Comparison of ENCODE assay signal across 17 cellular contexts in the genomic region with DNA sequence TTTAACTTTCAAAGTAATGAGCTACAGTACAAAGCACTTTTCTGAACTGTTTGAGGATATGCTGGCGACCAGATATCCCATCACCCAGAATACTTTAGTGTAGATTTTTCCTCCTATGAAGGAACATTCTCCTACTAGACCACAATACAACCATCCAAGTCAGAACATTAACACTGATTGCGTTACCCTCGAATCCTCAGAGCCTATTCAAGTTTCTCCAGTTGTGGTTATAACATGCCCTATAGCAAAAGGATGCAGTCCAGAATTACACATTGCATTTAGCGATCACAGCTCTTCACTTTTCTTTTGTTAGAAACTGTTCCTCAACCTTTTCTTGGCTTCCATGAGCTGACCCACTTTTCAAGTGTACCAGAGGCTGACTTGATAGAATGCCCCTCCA.
A peak's percentile ranks its signal among the peaks of the same experiment; 100 is the strongest.
DNase-seq lines count a peak whose midpoint lies in the region; ATAC-seq and TF ChIP-seq lines count a peak whose summit lies in the region.
"Had no signal": no experiment of that assay in that cellular context is flagged by ENCODE, and none has a peak within 500 bp of the region (broad histone marks: within the 10 kb centered on the region; RNA-seq: fewer than 3 reads in every experiment).

No MANE protein-coding gene starts in this region.

- H4K8ac ChIP-seq in trophoblast cell (ENCODE audit: low read depth, low read length) = no peak overlapping the region

- no peak overlapping the region for H2AK5ac ChIP-seq in trophoblast cell (ENCODE audit: low read length)

- no peak overlapping the region for H2BK5ac ChIP-seq in trophoblast cell (ENCODE audit: low read depth, low read length, poor library complexity)

- H3K4me3 Mint-ChIP-seq in MCF 10A (ENCODE audit: unreplicated experiment) = no peak overlapping the region
- no peak overlapping the region for H3K4me3 Mint-ChIP-seq in stimulated activated naive CD8-positive, alpha-beta T cell treated with anti-CD3 and anti-CD28 coated beads, Interleukin-15, amount 100 ng/mL, for 72 hours
- H3K4me3 Mint-ChIP-seq: CD4-positive, alpha-beta T cell had no signal

- no peak overlapping the region for H3K14ac ChIP-seq in trophoblast cell (ENCODE audit: low read length)

- H3K4ac ChIP-seq in trophoblast cell (ENCODE audit: low read depth, low read length) = no peak overlapping the region

- H3K4me3 ChIP-seq in breast epithelium = no peak overlapping the region
- H3K4me3 ChIP-seq in trophoblast cell (ENCODE audit: low read depth, low read length) = no peak overlapping the region
- H3K4me3 ChIP-seq: A549, GM23248 had no signal

- TF ChIP-seq CTCF in breast epithelium (IDR thresholded peaks at IDR 0.05) (no peak), MCF 10A (IDR thresholded peaks at IDR 0.05; ENCODE audit: unreplicated experiment) (no peak)

- CTCF ChIA-PET in MCF 10A (lab: Yijun Ruan, JAX) = interaction anchor here (0.6 kb wide), 2 partner anchors 81 to 1520 kb away, joined by 3 read pairs; no protein-coding TSS in a partner anchor

- H3K27ac ChIP-seq in breast epithelium (peak overlapping the region; percentile 48 to 81), epithelial cell of prostate (peak overlapping the region; percentile 51), trophoblast cell (ENCODE audit: low read depth, low read length) (no peak overlapping the region)
- H3K27ac ChIP-seq: 22Rv1, A549, C4-2B, GM23248, HL-60 had no signal

- DNase-seq in breast epithelium (ENCODE audit: low spot score in 2 of 2) (no peak), MCF 10A (ENCODE audit: unreplicated experiment) (no peak), epithelial cell of prostate (ENCODE audit: low read depth, low spot score) (no peak), trophoblast cell (no peak)
- no peak for DNase-seq in stimulated activated naive CD8-positive, alpha-beta T cell treated with anti-CD3 and anti-CD28 coated beads, Interleukin-15, amount 100 ng/mL, for 72 hours
- DNase-seq: AML-193; Caco-2; CD4-positive, alpha-beta T cell; GM23248; HCEC 1CT; IMR-90 had no signal

- POLR2A ChIA-PET in MCF 10A (lab: Yijun Ruan, JAX) = no interaction called here

- no CpG with 5 or more reads among the region's 4 CpGs for WGBS in trophoblast cell (ENCODE audit: extremely low coverage, insufficient coverage, insufficient read length)

- H3K27me3 ChIP-seq in breast epithelium = no peaks in the 10 kb centered on the region
- H3K27me3 ChIP-seq in trophoblast cell (ENCODE audit: insufficient read depth, low read length) = no peaks in the 10 kb centered on the region

- H3K4me1 ChIP-seq in breast epithelium = peaks cover 0 to under 1% of the 10 kb centered on the region in 2 donors
- H3K4me1 ChIP-seq in trophoblast cell (ENCODE audit: control insufficient read depth in 1 of 2, insufficient read depth in 2 of 2, low read length in 2 of 2) = peaks cover 0 to 6% of the 10 kb centered on the region in 2 experiments
- H3K4me1 ChIP-seq: A549, Caco-2 had no signal

- TF ChIP-seq POLR2A in breast epithelium (IDR thresholded peaks at IDR 0.05) = no peak

- no peaks in the 10 kb centered on the region for H3K4me1 Mint-ChIP-seq in MCF 10A (ENCODE audit: insufficient read depth, unreplicated experiment)
- no peaks in the 10 kb centered on the region for H3K4me1 Mint-ChIP-seq in stimulated activated naive CD8-positive, alpha-beta T cell treated with anti-CD3 and anti-CD28 coated beads, Interleukin-15, amount 100 ng/mL, for 72 hours

- no peaks in the 10 kb centered on the region for H3K9me3 Mint-ChIP-seq in MCF 10A (ENCODE audit: unreplicated experiment)
- no peaks in the 10 kb centered on the region for H3K9me3 Mint-ChIP-seq in stimulated activated naive CD8-positive, alpha-beta T cell treated with anti-CD3 and anti-CD28 coated beads, Interleukin-15, amount 100 ng/mL, for 72 hours

- no peak overlapping the region for H3K4me2 ChIP-seq in trophoblast cell (ENCODE audit: low read length)
- H3K4me2 ChIP-seq: A549 had no signal

- peak overlapping the region; percentile 73 for H2BK12ac ChIP-seq in trophoblast cell (ENCODE audit: low read length)

- H3K36me3 ChIP-seq in breast epithelium (no peaks in the 10 kb centered on the region), trophoblast cell (ENCODE audit: control insufficient read depth in 1 of 2, insufficient read depth in 2 of 2, low read length in 2 of 2) (no peaks in the 10 kb centered on the region)

- no peak overlapping the region for H2AFZ ChIP-seq in trophoblast cell (ENCODE audit: insufficient read depth, low read length, poor library complexity)
- H2AFZ ChIP-seq: GM23248 had no signal

- intact Hi-C loops in breast epithelium (cut with DNase I; ENCODE audit: low total_unique reads) = no loop called here
- intact Hi-C loops in MCF 10A (cut with micrococcal nuclease) = no loop called here

- H3K27ac Mint-ChIP-seq in MCF 10A (ENCODE audit: low read depth, unreplicated experiment) = no peak overlapping the region
- H3K27ac Mint-ChIP-seq in stimulated activated naive CD8-positive, alpha-beta T cell treated with anti-CD3 and anti-CD28 coated beads, Interleukin-15, amount 100 ng/mL, for 72 hours = no peak overlapping the region
- H3K27ac Mint-ChIP-seq: CD4-positive, alpha-beta T cell had no signal

- H4K12ac ChIP-seq in trophoblast cell (ENCODE audit: low read depth, low read length) = no peak overlapping the region

- H3K9ac ChIP-seq in trophoblast cell (ENCODE audit: low read length) = no peak overlapping the region
- H3K9ac ChIP-seq: GM23248 had no signal

- H3K79me2 ChIP-seq in trophoblast cell (ENCODE audit: control insufficient read depth, insufficient read depth, low read length, poor library complexity) = no peaks in the 10 kb centered on the region

- BruUV-seq in MCF 10A (replicated peaks; lab: Mats Ljungman, UMichigan) = no TSS peak

- H3K79me1 ChIP-seq in trophoblast cell (ENCODE audit: low read length) = no peaks in the 10 kb centered on the region

- H3K18ac ChIP-seq in trophoblast cell (ENCODE audit: low read length) = no peak overlapping the region

- H4K91ac ChIP-seq in trophoblast cell (ENCODE audit: low read depth, low read length) = no peak overlapping the region

- H3K9me3 ChIP-seq in breast epithelium = no peaks in the 10 kb centered on the region
- H3K9me3 ChIP-seq in trophoblast cell (ENCODE audit: insufficient read depth, low read depth, low read length) = no peaks in the 10 kb centered on the region
- H3K9me3 ChIP-seq: A549, Caco-2 had no signal

- no peaks in the 10 kb centered on the region for H3K27me3 Mint-ChIP-seq in MCF 10A (ENCODE audit: insufficient read depth, unreplicated experiment)
- H3K27me3 Mint-ChIP-seq in stimulated activated naive CD8-positive, alpha-beta T cell treated with anti-CD3 and anti-CD28 coated beads, Interleukin-15, amount 100 ng/mL, for 72 hours = no peaks in the 10 kb centered on the region
- H3K27me3 Mint-ChIP-seq: CD4-positive, alpha-beta T cell had no signal

- H2BK120ac ChIP-seq in trophoblast cell (ENCODE audit: insufficient read depth, low read length, poor library complexity) = peak overlapping the region; percentile 68

- H3K36me3 Mint-ChIP-seq in MCF 10A (ENCODE audit: insufficient read depth, unreplicated experiment) = no peaks in the 10 kb centered on the region

- no peak for ATAC-seq in SK-N-SH treated with all-trans-retinoic acid at 6 μM for 48 hours
- ATAC-seq in stimulated activated naive CD8-positive, alpha-beta T cell treated with anti-CD3 and anti-CD28 coated beads, Interleukin-15, amount 100 ng/mL, for 72 hours = no peak
- ATAC-seq in HG03039 (IDR thresholded peaks at IDR 0.05; ENCODE audit: unreplicated experiment) = no peak
- ATAC-seq: A549 had no signal

- H3K23ac ChIP-seq in trophoblast cell (ENCODE audit: low read length) = no peak overlapping the region

TF ChIP-seq in SK-N-SH treated with all-trans-retinoic acid at 6 μM for 48 hours, 23 proteins besides CTCF, POLR2A, EP300 and RAD21:
- TF ChIP-seq GLIS3 (CRISPR knock-in tag; IDR thresholded peaks at IDR 0.05) = no peak
- TF ChIP-seq, protein P1, sequence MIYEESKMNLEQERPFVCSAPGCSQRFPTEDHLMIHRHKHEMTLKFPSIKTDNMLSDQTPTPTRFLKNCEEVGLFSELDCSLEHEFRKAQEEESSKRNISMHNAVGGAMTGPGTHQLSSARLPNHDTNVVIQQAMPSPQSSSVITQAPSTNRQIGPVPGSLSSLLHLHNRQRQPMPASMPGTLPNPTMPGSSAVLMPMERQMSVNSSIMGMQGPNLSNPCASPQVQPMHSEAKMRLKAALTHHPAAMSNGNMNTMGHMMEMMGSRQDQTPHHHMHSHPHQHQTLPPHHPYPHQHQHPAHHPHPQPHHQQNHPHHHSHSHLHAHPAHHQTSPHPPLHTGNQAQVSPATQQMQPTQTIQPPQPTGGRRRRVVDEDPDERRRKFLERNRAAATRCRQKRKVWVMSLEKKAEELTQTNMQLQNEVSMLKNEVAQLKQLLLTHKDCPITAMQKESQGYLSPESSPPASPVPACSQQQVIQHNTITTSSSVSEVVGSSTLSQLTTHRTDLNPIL (CRISPR knock-in tag; IDR thresholded peaks at IDR 0.05; ENCODE audit: low read depth) = no peak
- TF ChIP-seq SNAI2 (CRISPR knock-in tag; IDR thresholded peaks at IDR 0.05) = no peak
